Comparison of ENCODE assay signal across 6 cellular contexts in genomic region chr2:201928363-201928762, GRCh38.
"Had no signal": no experiment of that assay in that cellular context is flagged by ENCODE, and none has a peak within 500 bp of the region (broad histone marks: within the 10 kb centered on the region; RNA-seq: fewer than 3 reads in every experiment).

No MANE protein-coding gene starts in this region.

- ATAC-seq: HCT116, K562 had no signal

- DNase-seq: GM23248, GOT3, H7, IMR-90 had no signal
